In genomic region chr14:104688505-104688754, GRCh38 we compare ENCODE assay signal across 10 cellular contexts. TPM values are rescaled to one million over a fixed set of nuclear protein-coding genes. Genes with fewer than 3 reads are reported as not detected.
A peak's percentile ranks its signal among the peaks of the same experiment; 100 is the strongest.
DNase-seq lines count a peak whose midpoint lies in the region; ATAC-seq and TF ChIP-seq lines count a peak whose summit lies in the region.
"Had no signal": no experiment of that assay in that cellular context is flagged by ENCODE, and none has a peak within 500 bp of the region (broad histone marks: within the 10 kb centered on the region; RNA-seq: fewer than 3 reads in every experiment).

No MANE protein-coding gene starts in this region.

- H4K20me1 ChIP-seq in neural progenitor cell (ENCODE audit: low read depth), result peaks cover 21% of the 10 kb centered on the region

- H3K9me3 ChIP-seq in left ventricle myocardium inferior (replicated peaks), result no peaks in the 10 kb centered on the region
- H3K9me3 ChIP-seq in endocrine pancreas (ENCODE audit: control insufficient read depth, low read length), result no peaks in the 10 kb centered on the region
- H3K9me3 ChIP-seq in neural progenitor cell (ENCODE audit: low read depth), result no peaks in the 10 kb centered on the region

- H3K4me1 Mint-ChIP-seq in neural progenitor cell, result peaks cover 15% of the 10 kb centered on the region

- H3K79me2 ChIP-seq in neural progenitor cell (ENCODE audit: low read depth), result peaks cover 23% of the 10 kb centered on the region

- H3K27ac ChIP-seq in left ventricle myocardium inferior (replicated peaks), result peak overlapping the region; percentile 89
- no peak overlapping the region for H3K27ac ChIP-seq in neural progenitor cell

- peaks cover 9% of the 10 kb centered on the region for H3K27me3 Mint-ChIP-seq in neural progenitor cell (ENCODE audit: insufficient read depth, low read depth)

- peaks cover 3% of the 10 kb centered on the region for H3K9me3 Mint-ChIP-seq in neural progenitor cell

- H2AFZ ChIP-seq in neural progenitor cell (replicated peaks), result no peak overlapping the region

- H3K27me3 ChIP-seq in left ventricle myocardium inferior (ENCODE audit: low read depth), result no peaks in the 10 kb centered on the region
- H3K27me3 ChIP-seq in endocrine pancreas (ENCODE audit: control insufficient read depth, insufficient read depth, low read length), result no peaks in the 10 kb centered on the region
- no peaks in the 10 kb centered on the region for H3K27me3 ChIP-seq in neural progenitor cell

- H3K4me3 ChIP-seq in left ventricle myocardium inferior (peak overlapping the region; percentile 97), endocrine pancreas (ENCODE audit: control insufficient read depth, insufficient read depth, low read length) (no peak overlapping the region), neural progenitor cell (no peak overlapping the region)

- H3K36me3 Mint-ChIP-seq in neural progenitor cell, result no peaks in the 10 kb centered on the region

- H3K27ac Mint-ChIP-seq in neural progenitor cell, result no peak overlapping the region

- no peak for TF ChIP-seq CTCF in left ventricle myocardium inferior (IDR thresholded peaks at IDR 0.05; ENCODE audit: borderline replicate concordance)
- TF ChIP-seq CTCF in neural progenitor cell (IDR thresholded peaks at IDR 0.05), result no peak

- in situ Hi-C loops in ACHN (cut with HindIII; ENCODE audit: low pct_ligation_motif_present, low pct_unique_long_range_greater_than_20kb, low sequenced_read_pairs), result no loop called here

- H3K4me1 ChIP-seq in left ventricle myocardium inferior (peaks cover 67% of the 10 kb centered on the region), endocrine pancreas (ENCODE audit: control insufficient read depth, insufficient read depth, low read length) (no peaks in the 10 kb centered on the region), neural progenitor cell (peaks cover 35% of the 10 kb centered on the region)

- DNase-seq in left ventricle myocardium inferior (no peak), left cardiac atrium (no peak), neural progenitor cell (ENCODE audit: low spot score) (no peak), NCI-H2227 treated with DMSO at 0.1 percent for 48 hours (lab: John Stamatoyannopoulos, UW) (no peak), SIG-M5 (lab: John Stamatoyannopoulos, UW) (no peak), ACHN (no peak)
- DNase-seq: glutamatergic neuron; stimulated activated CD4-positive, alpha-beta T cell treated with anti-CD3 and anti-CD28 coated beads, Interleukin-15, amount 100 ng/mL, for 24 hours had no signal

- H3K36me3 ChIP-seq in left ventricle myocardium inferior, result no peaks in the 10 kb centered on the region
- H3K36me3 ChIP-seq in endocrine pancreas (ENCODE audit: control insufficient read depth, insufficient read depth, low read length), result no peaks in the 10 kb centered on the region
- H3K36me3 ChIP-seq in neural progenitor cell, result no peaks in the 10 kb centered on the region

- intact Hi-C loops in left ventricle myocardium inferior (cut with micrococcal nuclease) (no loop called here), left cardiac atrium (cut with DNase I) (no loop called here)

- H3K4me2 ChIP-seq in neural progenitor cell, result no peak overlapping the region

- H3F3A ChIP-seq in neural progenitor cell (ENCODE audit: low read depth), result peaks cover 20% of the 10 kb centered on the region

- H3K4me3 Mint-ChIP-seq in neural progenitor cell, result peak overlapping the region; percentile 58

- no peak for ATAC-seq in left cardiac atrium
- ATAC-seq in HG03565 (IDR thresholded peaks at IDR 0.05; ENCODE audit: unreplicated experiment), result no peak

- H3K9ac ChIP-seq in endocrine pancreas (ENCODE audit: control insufficient read depth, insufficient read depth, low read length) (peak overlapping the region; percentile 36), neural progenitor cell (no peak overlapping the region)

RNA-seq across cellular contexts. Expression of gene INF2, which starts 1.0 kb away (rescaled TPM):
- total RNA-seq in left ventricle myocardium inferior, result 28.5 TPM
- 10 to 100 TPM; 44.4 to 44.7 TPM for total RNA-seq in left cardiac atrium
- total RNA-seq in neural progenitor cell (ENCODE audit: low replicate concordance), result 7.8 and 24.0 TPM in 2 replicates

RNA-seq across cellular contexts. Expression of gene ADSS1, which starts 35.6 kb away (rescaled TPM):
- total RNA-seq in left ventricle myocardium inferior (218 TPM), left cardiac atrium (100 to 1,000 TPM in 1 of 2 donors, 10 to 100 TPM in 1; 86.2 to 102 TPM), neural progenitor cell (ENCODE audit: low replicate concordance) (25.3 and 26.4 TPM in 2 replicates)
